ENCODE assay signal across 1 cellular context in the genomic region with DNA sequence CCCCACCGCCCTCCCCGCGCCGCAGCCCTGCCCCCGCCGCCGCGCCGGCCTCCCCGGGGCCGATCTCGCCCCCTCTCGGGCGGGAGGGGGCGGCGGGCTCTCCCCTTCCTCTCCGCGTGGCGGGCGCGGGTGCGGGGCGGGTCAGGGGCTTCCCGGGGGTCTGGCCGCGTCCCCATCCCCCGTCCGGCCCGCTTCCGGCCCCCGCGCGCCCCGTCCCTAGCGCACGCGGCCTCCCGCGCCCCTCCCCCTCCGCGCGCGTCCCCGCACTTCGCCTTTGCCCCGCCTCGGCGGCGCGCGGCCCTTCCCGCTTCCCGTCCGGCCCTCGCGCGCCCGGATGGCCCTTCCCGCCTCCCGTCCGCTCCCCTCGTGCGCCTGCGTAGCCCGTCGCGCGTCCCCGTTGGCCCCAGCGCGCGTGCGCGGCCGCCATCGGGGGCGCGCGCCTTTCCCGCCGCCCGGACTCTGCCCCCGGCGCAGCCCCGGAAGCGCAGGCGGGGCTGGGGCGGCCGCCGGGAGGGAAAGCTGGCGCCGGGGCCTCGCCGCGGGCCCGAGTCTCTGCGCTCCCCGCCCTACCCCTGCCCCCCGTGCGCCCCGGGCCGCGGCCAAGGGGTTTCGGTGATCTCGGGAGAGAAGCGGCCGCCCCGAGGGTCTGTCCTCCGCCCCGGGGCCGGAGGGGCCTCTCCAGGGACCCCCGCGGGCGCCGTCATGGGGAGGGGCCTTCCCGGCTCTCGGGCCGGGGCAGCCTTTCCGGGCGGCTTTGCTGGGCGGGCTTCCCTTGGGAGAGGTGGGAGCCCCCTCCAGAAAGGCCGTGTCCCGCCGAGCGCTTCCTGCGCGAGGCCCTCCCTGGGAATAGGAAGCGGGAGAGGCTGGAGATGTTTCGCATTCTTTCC.
TF ChIP-seq lines count a peak whose summit lies in the region.

No MANE protein-coding gene starts in this region.

TF ChIP-seq in WTC11, 78 proteins besides CTCF, POLR2A, EP300 and RAD21 (continued from another document):
- TF ChIP-seq, protein P1, sequence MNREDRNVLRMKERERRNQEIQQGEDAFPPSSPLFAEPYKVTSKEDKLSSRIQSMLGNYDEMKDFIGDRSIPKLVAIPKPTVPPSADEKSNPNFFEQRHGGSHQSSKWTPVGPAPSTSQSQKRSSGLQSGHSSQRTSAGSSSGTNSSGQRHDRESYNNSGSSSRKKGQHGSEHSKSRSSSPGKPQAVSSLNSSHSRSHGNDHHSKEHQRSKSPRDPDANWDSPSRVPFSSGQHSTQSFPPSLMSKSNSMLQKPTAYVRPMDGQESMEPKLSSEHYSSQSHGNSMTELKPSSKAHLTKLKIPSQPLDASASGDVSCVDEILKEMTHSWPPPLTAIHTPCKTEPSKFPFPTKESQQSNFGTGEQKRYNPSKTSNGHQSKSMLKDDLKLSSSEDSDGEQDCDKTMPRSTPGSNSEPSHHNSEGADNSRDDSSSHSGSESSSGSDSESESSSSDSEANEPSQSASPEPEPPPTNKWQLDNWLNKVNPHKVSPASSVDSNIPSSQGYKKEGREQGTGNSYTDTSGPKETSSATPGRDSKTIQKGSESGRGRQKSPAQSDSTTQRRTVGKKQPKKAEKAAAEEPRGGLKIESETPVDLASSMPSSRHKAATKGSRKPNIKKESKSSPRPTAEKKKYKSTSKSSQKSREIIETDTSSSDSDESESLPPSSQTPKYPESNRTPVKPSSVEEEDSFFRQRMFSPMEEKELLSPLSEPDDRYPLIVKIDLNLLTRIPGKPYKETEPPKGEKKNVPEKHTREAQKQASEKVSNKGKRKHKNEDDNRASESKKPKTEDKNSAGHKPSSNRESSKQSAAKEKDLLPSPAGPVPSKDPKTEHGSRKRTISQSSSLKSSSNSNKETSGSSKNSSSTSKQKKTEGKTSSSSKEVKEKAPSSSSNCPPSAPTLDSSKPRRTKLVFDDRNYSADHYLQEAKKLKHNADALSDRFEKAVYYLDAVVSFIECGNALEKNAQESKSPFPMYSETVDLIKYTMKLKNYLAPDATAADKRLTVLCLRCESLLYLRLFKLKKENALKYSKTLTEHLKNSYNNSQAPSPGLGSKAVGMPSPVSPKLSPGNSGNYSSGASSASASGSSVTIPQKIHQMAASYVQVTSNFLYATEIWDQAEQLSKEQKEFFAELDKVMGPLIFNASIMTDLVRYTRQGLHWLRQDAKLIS (CRISPR knock-in tag; IDR thresholded peaks at IDR 0.05; ENCODE audit: borderline replicate concordance): no peak
- TF ChIP-seq, protein P2, sequence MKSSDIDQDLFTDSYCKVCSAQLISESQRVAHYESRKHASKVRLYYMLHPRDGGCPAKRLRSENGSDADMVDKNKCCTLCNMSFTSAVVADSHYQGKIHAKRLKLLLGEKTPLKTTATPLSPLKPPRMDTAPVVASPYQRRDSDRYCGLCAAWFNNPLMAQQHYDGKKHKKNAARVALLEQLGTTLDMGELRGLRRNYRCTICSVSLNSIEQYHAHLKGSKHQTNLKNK (CRISPR knock-in tag; IDR thresholded peaks at IDR 0.05): no peak
- TF ChIP-seq, protein P3, sequence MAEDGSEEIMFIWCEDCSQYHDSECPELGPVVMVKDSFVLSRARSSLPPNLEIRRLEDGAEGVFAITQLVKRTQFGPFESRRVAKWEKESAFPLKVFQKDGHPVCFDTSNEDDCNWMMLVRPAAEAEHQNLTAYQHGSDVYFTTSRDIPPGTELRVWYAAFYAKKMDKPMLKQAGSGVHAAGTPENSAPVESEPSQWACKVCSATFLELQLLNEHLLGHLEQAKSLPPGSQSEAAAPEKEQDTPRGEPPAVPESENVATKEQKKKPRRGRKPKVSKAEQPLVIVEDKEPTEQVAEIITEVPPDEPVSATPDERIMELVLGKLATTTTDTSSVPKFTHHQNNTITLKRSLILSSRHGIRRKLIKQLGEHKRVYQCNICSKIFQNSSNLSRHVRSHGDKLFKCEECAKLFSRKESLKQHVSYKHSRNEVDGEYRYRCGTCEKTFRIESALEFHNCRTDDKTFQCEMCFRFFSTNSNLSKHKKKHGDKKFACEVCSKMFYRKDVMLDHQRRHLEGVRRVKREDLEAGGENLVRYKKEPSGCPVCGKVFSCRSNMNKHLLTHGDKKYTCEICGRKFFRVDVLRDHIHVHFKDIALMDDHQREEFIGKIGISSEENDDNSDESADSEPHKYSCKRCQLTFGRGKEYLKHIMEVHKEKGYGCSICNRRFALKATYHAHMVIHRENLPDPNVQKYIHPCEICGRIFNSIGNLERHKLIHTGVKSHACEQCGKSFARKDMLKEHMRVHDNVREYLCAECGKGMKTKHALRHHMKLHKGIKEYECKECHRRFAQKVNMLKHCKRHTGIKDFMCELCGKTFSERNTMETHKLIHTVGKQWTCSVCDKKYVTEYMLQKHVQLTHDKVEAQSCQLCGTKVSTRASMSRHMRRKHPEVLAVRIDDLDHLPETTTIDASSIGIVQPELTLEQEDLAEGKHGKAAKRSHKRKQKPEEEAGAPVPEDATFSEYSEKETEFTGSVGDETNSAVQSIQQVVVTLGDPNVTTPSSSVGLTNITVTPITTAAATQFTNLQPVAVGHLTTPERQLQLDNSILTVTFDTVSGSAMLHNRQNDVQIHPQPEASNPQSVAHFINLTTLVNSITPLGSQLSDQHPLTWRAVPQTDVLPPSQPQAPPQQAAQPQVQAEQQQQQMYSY (CRISPR knock-in tag; IDR thresholded peaks at IDR 0.05): no peak
- TF ChIP-seq SP1 (CRISPR knock-in tag; conservative IDR thresholded peaks at IDR 0.05) (no peak; the same call in 1 of the 2 replicates), CBFB (CRISPR knock-in tag; IDR thresholded peaks at IDR 0.05; ENCODE audit: low read depth) (no peak)
